ENCODE assay signal across 23 cellular contexts in the genomic region with DNA sequence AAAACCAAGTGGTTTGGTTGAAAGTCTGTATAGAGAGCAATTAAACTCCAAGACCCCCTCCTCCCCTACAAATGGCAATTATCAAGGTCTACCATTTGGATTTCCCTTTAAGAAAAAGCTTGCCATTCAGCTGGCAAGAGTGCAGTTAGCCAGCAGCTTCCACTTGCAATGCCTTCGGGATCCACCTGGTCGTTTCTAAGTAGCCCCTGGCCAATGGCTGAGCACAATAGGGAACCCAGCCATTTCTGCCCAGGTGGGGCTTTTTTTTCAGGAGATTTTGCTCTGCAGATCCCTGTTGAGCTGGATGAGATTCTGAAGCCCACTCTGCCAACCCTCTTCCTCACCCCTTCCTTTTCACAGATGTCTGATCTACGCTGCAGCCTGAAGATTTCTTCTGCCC.
"Had no signal": no experiment of that assay in that cellular context is flagged by ENCODE, and none has a peak within 500 bp of the region (broad histone marks: within the 10 kb centered on the region; RNA-seq: fewer than 3 reads in every experiment).

No MANE protein-coding gene starts in this region.

- H3K27me3 ChIP-seq: dorsolateral prefrontal cortex, esophagus muscularis mucosa, foreskin keratinocyte, gastroesophageal sphincter, heart left ventricle, hepatocyte, left lung had no signal

- H3K9me3 ChIP-seq: esophagus muscularis mucosa, gastroesophageal sphincter, heart left ventricle, left lung, lower lobe of right lung, mucosa of descending colon had no signal

- FAIRE-seq: colon, endothelial cell of umbilical vein, frontal cortex, islet of Langerhans, keratinocyte had no signal

- DNase-seq: dermis blood vessel endothelial cell; dorsolateral prefrontal cortex; effector CD4-positive, alpha-beta T cell; effector memory CD4-positive, alpha-beta T cell; foreskin keratinocyte; heart left ventricle; hypothalamus; left cardiac atrium; left lung; left ventricle myocardium superior; lower lobe of right lung; mesenchymal stem cell; mucosa of descending colon had no signal

- H3K9me3 Mint-ChIP-seq: mesothelial cell of epicardium had no signal

- H3K4me1 Mint-ChIP-seq: mesothelial cell of epicardium had no signal

- H2AFZ ChIP-seq: hepatocyte had no signal

- H3K4me3 Mint-ChIP-seq: mesothelial cell of epicardium had no signal

- H3K4me3 ChIP-seq: coronary artery, dorsolateral prefrontal cortex, esophagus muscularis mucosa, gastroesophageal sphincter, heart left ventricle, hepatocyte, left lung, lower lobe of right lung, mucosa of descending colon had no signal

- H3K27ac Mint-ChIP-seq: mesothelial cell of epicardium had no signal

- H3K79me2 ChIP-seq: hepatocyte had no signal

- H3K4me2 ChIP-seq: hepatocyte had no signal

- ATAC-seq: foreskin keratinocyte, gastroesophageal sphincter, heart left ventricle, left cardiac atrium, left lung, left ventricle myocardium superior, lower lobe of right lung, mucosa of descending colon had no signal

- H3K27ac ChIP-seq: coronary artery, dorsolateral prefrontal cortex, esophagus muscularis mucosa, foreskin keratinocyte, gastroesophageal sphincter, heart left ventricle, hepatocyte, left lung, lower lobe of right lung had no signal

- H3K4me1 ChIP-seq: esophagus muscularis mucosa, foreskin keratinocyte, gastroesophageal sphincter, heart left ventricle, left lung, lower lobe of right lung had no signal
